Comparison of ENCODE assay signal across 9 cellular contexts in genomic region chr12:99767809-99768208, GRCh38.
A peak's percentile ranks its signal among the peaks of the same experiment; 100 is the strongest.
DNase-seq lines count a peak whose midpoint lies in the region; ATAC-seq and TF ChIP-seq lines count a peak whose summit lies in the region.
"Had no signal": no experiment of that assay in that cellular context is flagged by ENCODE, and none has a peak within 500 bp of the region (broad histone marks: within the 10 kb centered on the region; RNA-seq: fewer than 3 reads in every experiment).

No MANE protein-coding gene starts in this region.

- H3K9me3 ChIP-seq in prostate gland, result no peaks in the 10 kb centered on the region
- H3K9me3 ChIP-seq: SJSA1 had no signal

- intact Hi-C loops in prostate gland (cut with DNase I), result loop anchor here (2.0 kb wide), 1 partner anchor 723 kb away; no protein-coding TSS in a partner anchor

- H3K27me3 ChIP-seq in prostate gland (replicated peaks; ENCODE audit: insufficient read depth), result no peaks in the 10 kb centered on the region
- H3K27me3 ChIP-seq: SJSA1 had no signal

- peak; percentile 22 for TF ChIP-seq CTCF in GM13976 (IDR thresholded peaks at IDR 0.05; ENCODE audit: borderline replicate concordance, control extremely low read depth, extremely low read depth, insufficient read depth, missing control alignments)
- peak in 3 of 4 experiments; percentile 29 to 38 (median 32) for TF ChIP-seq CTCF in prostate gland (IDR thresholded peaks at IDR 0.05)

- H3K27ac ChIP-seq in prostate gland, result no peak overlapping the region
- H3K27ac ChIP-seq: SJSA1 had no signal

- no peaks in the 10 kb centered on the region for H3K4me1 ChIP-seq in prostate gland (replicated peaks)
- H3K4me1 ChIP-seq: SJSA1 had no signal

- ATAC-seq in GM21619 (IDR thresholded peaks at IDR 0.05; ENCODE audit: unreplicated experiment), result no peak

- no peak for TF ChIP-seq POLR2A in prostate gland (IDR thresholded peaks at IDR 0.05)

- in situ Hi-C loops in GM13976 (cut with MboI; ENCODE audit: low sequenced_read_pairs, unreplicated experiment), result loop anchor here (10.0 kb wide), 1 partner anchor 383 kb away; no protein-coding TSS in a partner anchor

- DNase-seq in GM13976 (ENCODE audit: low spot score) (no peak), NCI-H2196 treated with DMSO at 0.1 percent for 48 hours (lab: John Stamatoyannopoulos, UW; ENCODE audit: unreplicated experiment) (peak; percentile 6), dedifferentiated amniotic fluid mesenchymal stem cell (ENCODE audit: extremely low spot score) (peak; percentile 65), prostate gland (ENCODE audit: low spot score) (no peak), GM19240 (ENCODE audit: insufficient read length, low spot score) (no peak), occipital lobe (lab: John Stamatoyannopoulos, UW) (no peak)
- no peak for DNase-seq in NK-92 treated with Interleukin-12 subunit alpha and Interleukin-12 subunit beta, amount 100 ng/mL, for 24 hours (lab: John Stamatoyannopoulos, UW)

- no peaks in the 10 kb centered on the region for H3K36me3 ChIP-seq in prostate gland
- H3K36me3 ChIP-seq: SJSA1 had no signal

- no peak overlapping the region for H3K4me3 ChIP-seq in prostate gland
- H3K4me3 ChIP-seq: SJSA1 had no signal

- WGBS in prostate gland, result 17% methylated on average over 1 of the region's 1 CpG

Comparison
In these comparisons a context has a peak if more than half of its experiments do, and no peak if none do; other contexts are left out.
1. DNase-seq: peak in NCI-H2196 treated with DMSO at 0.1 percent for 48 hours (single experiment) and dedifferentiated amniotic fluid mesenchymal stem cell (single experiment); none in GM13976 (single experiment), prostate gland (single experiment), GM19240 (single experiment), NK-92 treated with Interleukin-12 subunit alpha and Interleukin-12 subunit beta, amount 100 ng/mL, for 24 hours (single experiment) and occipital lobe (single experiment).